1 cellular context compared by ENCODE assay signal in the genomic region with DNA sequence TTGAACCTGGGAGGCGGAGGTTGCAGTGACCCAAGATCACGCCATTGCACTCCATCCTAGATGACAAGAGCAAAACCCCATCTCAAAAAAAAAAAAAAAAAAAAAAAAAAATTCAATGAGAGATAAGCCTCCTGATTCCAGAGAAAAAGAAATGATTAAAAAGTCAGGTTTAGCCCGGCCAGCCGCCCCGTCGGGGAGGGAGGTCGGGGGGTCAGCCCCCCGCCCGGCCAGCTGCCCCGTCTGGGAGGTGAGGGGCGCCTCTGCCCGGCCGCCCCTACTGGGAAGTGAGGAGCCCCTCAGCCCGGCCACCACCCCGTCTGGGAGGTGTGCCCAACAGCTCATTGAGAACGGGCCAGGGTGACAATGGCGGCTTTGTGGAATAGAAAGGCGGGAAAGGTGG. TPM values are rescaled to one million over a fixed set of nuclear protein-coding genes. Genes with fewer than 3 reads are reported as not detected.
"Had no signal": no experiment of that assay in that cellular context is flagged by ENCODE, and none has a peak within 500 bp of the region (broad histone marks: within the 10 kb centered on the region; RNA-seq: fewer than 3 reads in every experiment).

No MANE protein-coding gene starts in this region.

RNA-seq across cellular contexts. Expression of a gene that starts 49.4 kb away (rescaled TPM):
- total RNA-seq: natural killer cell treated with Interleukin-12 subunit alpha and Interleukin-12 subunit beta and Interleukin-15 and Interleukin-18, amount 100 ng/mL, for 72 hours had no signal
